In genomic region chr2:63840785-63841253, GRCh38 we compare ENCODE assay signal across 1 cellular context.
TF ChIP-seq lines count a peak whose summit lies in the region.

No MANE protein-coding gene starts in this region.

TF ChIP-seq in HepG2, 621 proteins besides CTCF, POLR2A, EP300 and RAD21 (continued from another document and continues in another):
- TF ChIP-seq, protein P1, sequence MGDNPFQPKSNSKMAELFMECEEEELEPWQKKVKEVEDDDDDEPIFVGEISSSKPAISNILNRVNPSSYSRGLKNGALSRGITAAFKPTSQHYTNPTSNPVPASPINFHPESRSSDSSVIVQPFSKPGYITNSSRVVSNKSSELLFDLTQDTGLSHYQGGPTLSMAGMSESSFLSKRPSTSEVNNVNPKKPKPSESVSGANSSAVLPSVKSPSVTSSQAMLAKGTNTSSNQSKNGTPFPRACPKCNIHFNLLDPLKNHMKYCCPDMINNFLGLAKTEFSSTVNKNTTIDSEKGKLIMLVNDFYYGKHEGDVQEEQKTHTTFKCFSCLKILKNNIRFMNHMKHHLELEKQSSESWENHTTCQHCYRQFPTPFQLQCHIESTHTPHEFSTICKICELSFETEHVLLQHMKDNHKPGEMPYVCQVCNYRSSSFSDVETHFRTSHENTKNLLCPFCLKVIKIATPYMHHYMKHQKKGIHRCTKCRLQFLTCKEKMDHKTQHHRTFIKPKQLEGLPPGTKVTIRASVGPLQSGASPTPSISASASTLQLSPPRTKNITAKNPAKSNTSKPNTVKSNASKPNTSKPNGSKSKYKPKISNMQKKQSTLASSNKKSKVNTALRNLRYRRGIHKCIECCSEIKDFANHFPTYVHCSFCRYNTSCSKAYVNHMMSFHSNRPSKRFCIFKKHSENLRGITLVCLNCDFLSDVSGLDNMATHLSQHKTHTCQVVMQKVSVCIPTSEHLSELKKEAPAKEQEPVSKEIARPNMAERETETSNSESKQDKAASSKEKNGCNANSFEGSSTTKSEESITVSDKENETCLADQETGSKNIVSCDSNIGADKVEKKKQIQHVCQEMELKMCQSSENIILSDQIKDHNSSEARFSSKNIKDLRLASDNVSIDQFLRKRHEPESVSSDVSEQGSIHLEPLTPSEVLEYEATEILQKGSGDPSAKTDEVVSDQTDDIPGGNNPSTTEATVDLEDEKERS (CRISPR knock-in tag; IDR thresholded peaks at IDR 0.05) = 0 out of 2 replicates have a peak, but pooled peaks have one; percentile 43
- TF ChIP-seq IKZF4 (CRISPR knock-in tag; IDR thresholded peaks at IDR 0.05; ENCODE audit: borderline replicate concordance, low read depth, not compliant biosample characterization) (no peak), CEBPZ (IDR thresholded peaks at IDR 0.05; ENCODE audit: low read length) (no peak), ZBTB33 (CRISPR knock-in tag; IDR thresholded peaks at IDR 0.05) (peak; percentile 6; the same call in 1 of the 2 replicates), ZNF207 (IDR thresholded peaks at IDR 0.05; ENCODE audit: borderline replicate concordance) (no peak), ZNF441 (CRISPR knock-in tag; IDR thresholded peaks at IDR 0.05; ENCODE audit: borderline replicate concordance) (peak; percentile 73; the same call in 1 of the 2 replicates), TFDP2 (CRISPR knock-in tag; IDR thresholded peaks at IDR 0.05) (peak; percentile 68), BRF2 (CRISPR knock-in tag; IDR thresholded peaks at IDR 0.05) (no peak; the same call in 1 of the 2 replicates), ZFP36L1 (CRISPR knock-in tag; IDR thresholded peaks at IDR 0.05) (0 out of 2 replicates have a peak, but pooled peaks have one; percentile 98), ZNF747 (CRISPR knock-in tag; IDR thresholded peaks at IDR 0.05; ENCODE audit: borderline replicate concordance) (peak; percentile 70; the same call in 1 of the 2 replicates), ZNF724P (CRISPR knock-in tag; IDR thresholded peaks at IDR 0.05; ENCODE audit: borderline replicate concordance) (0 out of 2 replicates have a peak, but pooled peaks have one; percentile 10), ZNF879 (CRISPR knock-in tag; IDR thresholded peaks at IDR 0.05) (no peak), KMT2B (CRISPR knock-in tag; IDR thresholded peaks at IDR 0.05) (peak; percentile 54; the same call in 1 of the 2 replicates), SRSF1 (optimal IDR thresholded peaks at IDR 0.05; ENCODE audit: low read depth, low read length) (peak; percentile 98), NCOA5 (CRISPR knock-in tag; IDR thresholded peaks at IDR 0.05) (no peak), ZKSCAN1 (IDR thresholded peaks at IDR 0.05; ENCODE audit: low read length) (0 out of 2 replicates have a peak, but pooled peaks have one; percentile 23), ZNF570 (CRISPR knock-in tag; IDR thresholded peaks at IDR 0.05; ENCODE audit: borderline replicate concordance) (no peak), ZNF792 (CRISPR knock-in tag; IDR thresholded peaks at IDR 0.05) (0 out of 2 replicates have a peak, but pooled peaks have one; percentile 20), SUZ12 (IDR thresholded peaks at IDR 0.05; ENCODE audit: low read depth, low read length) (no peak), SNAPC4 (CRISPR knock-in tag; IDR thresholded peaks at IDR 0.05) (no peak)
- TF ChIP-seq, protein P2, sequence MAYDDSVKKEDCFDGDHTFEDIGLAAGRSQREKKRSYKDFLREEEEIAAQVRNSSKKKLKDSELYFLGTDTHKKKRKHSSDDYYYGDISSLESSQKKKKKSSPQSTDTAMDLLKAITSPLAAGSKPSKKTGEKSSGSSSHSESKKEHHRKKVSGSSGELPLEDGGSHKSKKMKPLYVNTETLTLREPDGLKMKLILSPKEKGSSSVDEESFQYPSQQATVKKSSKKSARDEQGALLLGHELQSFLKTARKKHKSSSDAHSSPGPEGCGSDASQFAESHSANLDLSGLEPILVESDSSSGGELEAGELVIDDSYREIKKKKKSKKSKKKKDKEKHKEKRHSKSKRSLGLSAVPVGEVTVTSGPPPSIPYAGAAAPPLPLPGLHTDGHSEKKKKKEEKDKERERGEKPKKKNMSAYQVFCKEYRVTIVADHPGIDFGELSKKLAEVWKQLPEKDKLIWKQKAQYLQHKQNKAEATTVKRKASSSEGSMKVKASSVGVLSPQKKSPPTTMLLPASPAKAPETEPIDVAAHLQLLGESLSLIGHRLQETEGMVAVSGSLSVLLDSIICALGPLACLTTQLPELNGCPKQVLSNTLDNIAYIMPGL (CRISPR knock-in tag; IDR thresholded peaks at IDR 0.05; ENCODE audit: borderline replicate concordance in 1 of 2, low read depth in 1 of 2) = peak; percentile 25 to 92; a peak in 2 of 4 replicates
- TF ChIP-seq, protein P3, sequence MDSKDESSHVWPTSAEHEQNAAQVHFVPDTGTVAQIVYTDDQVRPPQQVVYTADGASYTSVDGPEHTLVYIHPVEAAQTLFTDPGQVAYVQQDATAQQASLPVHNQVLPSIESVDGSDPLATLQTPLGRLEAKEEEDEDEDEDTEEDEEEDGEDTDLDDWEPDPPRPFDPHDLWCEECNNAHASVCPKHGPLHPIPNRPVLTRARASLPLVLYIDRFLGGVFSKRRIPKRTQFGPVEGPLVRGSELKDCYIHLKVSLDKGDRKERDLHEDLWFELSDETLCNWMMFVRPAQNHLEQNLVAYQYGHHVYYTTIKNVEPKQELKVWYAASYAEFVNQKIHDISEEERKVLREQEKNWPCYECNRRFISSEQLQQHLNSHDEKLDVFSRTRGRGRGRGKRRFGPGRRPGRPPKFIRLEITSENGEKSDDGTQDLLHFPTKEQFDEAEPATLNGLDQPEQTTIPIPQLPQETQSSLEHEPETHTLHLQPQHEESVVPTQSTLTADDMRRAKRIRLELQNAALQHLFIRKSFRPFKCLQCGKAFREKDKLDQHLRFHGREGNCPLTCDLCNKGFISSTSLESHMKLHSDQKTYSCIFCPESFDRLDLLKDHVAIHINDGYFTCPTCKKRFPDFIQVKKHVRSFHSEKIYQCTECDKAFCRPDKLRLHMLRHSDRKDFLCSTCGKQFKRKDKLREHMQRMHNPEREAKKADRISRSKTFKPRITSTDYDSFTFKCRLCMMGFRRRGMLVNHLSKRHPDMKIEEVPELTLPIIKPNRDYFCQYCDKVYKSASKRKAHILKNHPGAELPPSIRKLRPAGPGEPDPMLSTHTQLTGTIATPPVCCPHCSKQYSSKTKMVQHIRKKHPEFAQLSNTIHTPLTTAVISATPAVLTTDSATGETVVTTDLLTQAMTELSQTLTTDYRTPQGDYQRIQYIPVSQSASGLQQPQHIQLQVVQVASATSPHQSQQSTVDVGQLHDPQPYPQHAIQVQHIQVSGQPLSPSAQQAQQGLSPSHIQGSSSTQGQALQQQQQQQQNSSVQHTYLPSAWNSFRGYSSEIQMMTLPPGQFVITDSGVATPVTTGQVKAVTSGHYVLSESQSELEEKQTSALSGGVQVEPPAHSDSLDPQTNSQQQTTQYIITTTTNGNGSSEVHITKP (CRISPR knock-in tag; IDR thresholded peaks at IDR 0.05; ENCODE audit: low read depth) = peak; percentile 18; the same call in 1 of the 2 replicates
- TF ChIP-seq, protein P4, sequence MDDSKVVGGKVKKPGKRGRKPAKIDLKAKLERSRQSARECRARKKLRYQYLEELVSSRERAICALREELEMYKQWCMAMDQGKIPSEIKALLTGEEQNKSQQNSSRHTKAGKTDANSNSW (CRISPR knock-in tag; IDR thresholded peaks at IDR 0.05; ENCODE audit: borderline replicate concordance) = peak; percentile 26; the same call in 1 of the 2 replicates
- TF ChIP-seq, protein P5, sequence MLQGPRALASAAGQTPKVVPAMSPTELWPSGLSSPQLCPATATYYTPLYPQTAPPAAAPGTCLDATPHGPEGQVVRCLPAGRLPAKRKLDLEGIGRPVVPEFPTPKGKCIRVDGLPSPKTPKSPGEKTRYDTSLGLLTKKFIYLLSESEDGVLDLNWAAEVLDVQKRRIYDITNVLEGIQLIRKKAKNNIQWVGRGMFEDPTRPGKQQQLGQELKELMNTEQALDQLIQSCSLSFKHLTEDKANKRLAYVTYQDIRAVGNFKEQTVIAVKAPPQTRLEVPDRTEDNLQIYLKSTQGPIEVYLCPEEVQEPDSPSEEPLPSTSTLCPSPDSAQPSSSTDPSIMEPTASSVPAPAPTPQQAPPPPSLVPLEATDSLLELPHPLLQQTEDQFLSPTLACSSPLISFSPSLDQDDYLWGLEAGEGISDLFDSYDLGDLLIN (CRISPR knock-in tag; IDR thresholded peaks at IDR 0.05; ENCODE audit: borderline replicate concordance) = no peak
